In the genomic region with DNA sequence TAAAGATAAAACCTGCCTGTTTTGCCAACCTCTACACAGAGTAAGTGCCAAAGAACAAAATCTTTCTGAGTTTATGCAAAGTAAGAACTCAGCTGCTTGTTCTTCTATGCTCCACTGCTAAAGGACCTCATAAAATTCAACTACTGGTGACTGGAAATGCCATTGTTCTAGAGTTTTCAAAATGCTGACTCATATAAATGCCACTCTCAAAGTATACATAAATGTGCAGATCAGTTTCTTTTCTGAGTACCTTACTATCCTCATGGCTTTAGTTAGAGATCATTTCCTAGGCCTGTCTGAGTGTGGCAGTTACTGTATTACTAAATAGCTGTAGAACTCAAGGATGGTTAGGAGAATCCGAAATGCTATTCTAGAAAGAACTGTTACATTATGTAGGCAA, we compare ENCODE assay signal across 14 cellular contexts. TPM values are rescaled to one million over a fixed set of nuclear protein-coding genes. Genes with fewer than 3 reads are reported as not detected.
DNase-seq lines count a peak whose midpoint lies in the region; ATAC-seq and TF ChIP-seq lines count a peak whose summit lies in the region.
"Had no signal": no experiment of that assay in that cellular context is flagged by ENCODE, and none has a peak within 500 bp of the region (broad histone marks: within the 10 kb centered on the region; RNA-seq: fewer than 3 reads in every experiment).

No MANE protein-coding gene starts in this region.

- peak; percentile 19 for ATAC-seq in mucosa of descending colon
- ATAC-seq: effector memory CD8-positive, alpha-beta T cell had no signal

- H3K9me3 ChIP-seq in OCI-LY3 (ENCODE audit: insufficient read depth, low read length) (no peaks in the 10 kb centered on the region), mucosa of descending colon (no peaks in the 10 kb centered on the region), testis (no peaks in the 10 kb centered on the region)
- H3K9me3 ChIP-seq: Peyer's patch had no signal

- peak; percentile 33 for DNase-seq in Caki2 (ENCODE audit: low read depth)
- DNase-seq in dermis microvascular lymphatic vessel endothelial cell (ENCODE audit: low read depth in 2 of 2): peak; percentile 3 to 34
- no peak for DNase-seq in mucosa of descending colon
- no peak for DNase-seq in SKM-1 treated with dmso at 0.1 percent for 144 hours (lab: John Stamatoyannopoulos, UW; ENCODE audit: unreplicated experiment)
- DNase-seq in GM20000 (ENCODE audit: low spot score): no peak
- DNase-seq in NCI-H1048 (lab: John Stamatoyannopoulos, UW): no peak
- DNase-seq in testis: no peak
- DNase-seq: effector memory CD8-positive, alpha-beta T cell; NCI-H1092; NCI-H774; Peyer's patch; SW 1271 had no signal

- peak overlapping the region; percentile 59 for H3K4me2 ChIP-seq in OCI-LY3 (ENCODE audit: low read length)

- no peak for TF ChIP-seq POLR2A in testis (IDR thresholded peaks at IDR 0.05)

- H3K79me2 ChIP-seq in OCI-LY3 (ENCODE audit: low read length): no peaks in the 10 kb centered on the region; the same call in 1 of the 2 replicates

- peak overlapping the region; percentile 18 for H3K27ac ChIP-seq in OCI-LY3 (ENCODE audit: low read length)
- H3K27ac ChIP-seq in testis: no peak overlapping the region
- H3K27ac ChIP-seq: GM23248, Peyer's patch had no signal

- H3K4me3 ChIP-seq in OCI-LY3 (ENCODE audit: low read length): no peak overlapping the region
- H3K4me3 ChIP-seq in mucosa of descending colon: no peak overlapping the region
- H3K4me3 ChIP-seq in testis: no peak overlapping the region
- H3K4me3 ChIP-seq: GM23248, Peyer's patch had no signal

- TF ChIP-seq CTCF in OCI-LY3 (IDR thresholded peaks at IDR 0.05; ENCODE audit: low read depth, low read length): no peak
- TF ChIP-seq CTCF in mucosa of descending colon (IDR thresholded peaks at IDR 0.05): no peak
- no peak for TF ChIP-seq CTCF in GM20000 (IDR thresholded peaks at IDR 0.05; ENCODE audit: extremely low read depth, missing control alignments)
- no peak for TF ChIP-seq CTCF in testis (IDR thresholded peaks at IDR 0.05)

- WGBS in testis, 2 donors: 93 to 95% methylated on average over 1 of the region's 1 CpG

- no peak overlapping the region for H2AFZ ChIP-seq in OCI-LY3 (ENCODE audit: low read depth, low read length)
- H2AFZ ChIP-seq: GM23248 had no signal

- no peaks in the 10 kb centered on the region for H3K36me3 ChIP-seq in OCI-LY3 (replicated peaks; ENCODE audit: low read depth, low read length)
- H3K36me3 ChIP-seq in mucosa of descending colon (ENCODE audit: low read depth): no peaks in the 10 kb centered on the region
- no peaks in the 10 kb centered on the region for H3K36me3 ChIP-seq in testis (ENCODE audit: low read depth, missing control alignments)
- H3K36me3 ChIP-seq: Peyer's patch had no signal

- in situ Hi-C loops in Caki2 (cut with HindIII; ENCODE audit: low pct_unique_long_range_greater_than_20kb, low sequenced_read_pairs): no loop called here

- no peaks in the 10 kb centered on the region for H3K27me3 ChIP-seq in OCI-LY3 (ENCODE audit: low read depth, low read length)
- H3K27me3 ChIP-seq in testis: no peaks in the 10 kb centered on the region
- H3K27me3 ChIP-seq: Peyer's patch had no signal

- H4K20me1 ChIP-seq in OCI-LY3 (ENCODE audit: insufficient read depth, low read length): no peaks in the 10 kb centered on the region

- peaks cover 17% of the 10 kb centered on the region for H3K4me1 ChIP-seq in OCI-LY3 (ENCODE audit: low read length)
- no peaks in the 10 kb centered on the region for H3K4me1 ChIP-seq in mucosa of descending colon (ENCODE audit: low read depth)
- H3K4me1 ChIP-seq in testis: no peaks in the 10 kb centered on the region
- H3K4me1 ChIP-seq: Peyer's patch had no signal

- no peak overlapping the region for H3K9ac ChIP-seq in OCI-LY3 (ENCODE audit: low read length)
- H3K9ac ChIP-seq: GM23248 had no signal

- intact Hi-C loops in mucosa of descending colon (cut with DNase I, micrococcal nuclease) (no loop called here), testis (cut with DNase I; ENCODE audit: low total_unique reads) (no loop called here)

RNA-seq across cellular contexts. Expression of a gene that starts 45.6 kb away (rescaled TPM):
- total RNA-seq in Caki2 (2014; rRNA removed; shearing (Covaris generic); ENCODE audit: low replicate concordance): 39.1 and 42.3 TPM in 2 replicates
- 14.4 and 15.7 TPM in 2 replicates for total RNA-seq in dermis microvascular lymphatic vessel endothelial cell
- 10 to 100 TPM; 13.6 to 19.8 (median 13.9) TPM for total RNA-seq in mucosa of descending colon
- 10 to 100 TPM; 18.5 to 23.0 TPM for total RNA-seq in testis
- 41.8 TPM for polyA plus RNA-seq in testis (ENCODE audit: insufficient read depth, low read depth, low replicate concordance)

RNA-seq across cellular contexts. Expression of a gene that starts 46.1 kb away (rescaled TPM):
- total RNA-seq in Caki2 (2014; rRNA removed; shearing (Covaris generic); ENCODE audit: low replicate concordance): 21.0 and 24.0 TPM in 2 replicates
- total RNA-seq in dermis microvascular lymphatic vessel endothelial cell (23.4 and 26.8 TPM in 2 replicates), mucosa of descending colon (10 to 100 TPM; 15.2 to 21.6 (median 17.2) TPM), testis (10 to 100 TPM; 15.4 to 26.8 TPM)
- polyA plus RNA-seq in testis (ENCODE audit: insufficient read depth, low read depth, low replicate concordance): 22.1 TPM

Comparison
In these comparisons a context has a peak if more than half of its experiments do, and no peak if none do; other contexts are left out.
1. DNase-seq: peak in Caki2 (single experiment) and dermis microvascular lymphatic vessel endothelial cell (2 of 2); none in mucosa of descending colon (0 of 3), SKM-1 treated with dmso at 0.1 percent for 144 hours (single experiment), GM20000 (single experiment), NCI-H1048 (single experiment) and testis (single experiment).